32 cellular contexts compared by ENCODE assay signal in the genomic region with DNA sequence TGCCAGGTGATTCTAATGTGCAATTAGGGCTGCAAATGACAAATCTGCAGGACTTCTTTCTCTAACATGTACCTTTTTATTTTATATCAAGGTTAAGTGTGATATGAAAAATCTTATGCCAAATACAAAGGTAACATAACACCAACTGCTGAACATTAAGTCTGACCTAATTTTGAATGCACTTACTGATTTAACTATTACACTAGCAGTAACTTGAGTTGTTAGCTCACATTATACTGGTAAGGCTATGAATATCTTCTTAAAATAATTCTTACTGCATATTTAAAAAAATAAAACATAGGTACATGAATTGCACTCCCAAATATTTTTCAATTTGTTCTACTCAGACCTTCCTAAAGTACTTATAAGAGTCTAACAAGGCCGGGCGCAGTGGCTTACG.
"Had no signal": no experiment of that assay in that cellular context is flagged by ENCODE, and none has a peak within 500 bp of the region (broad histone marks: within the 10 kb centered on the region; RNA-seq: fewer than 3 reads in every experiment).

No MANE protein-coding gene starts in this region.

- H3K27me3 ChIP-seq: adrenal gland, ascending aorta, body of pancreas, brain microvascular endothelial cell, breast epithelium, cardiac muscle cell had no signal

- H3K4me1 ChIP-seq: ascending aorta, body of pancreas, breast epithelium had no signal

- H3K4me3 ChIP-seq: adrenal gland, ascending aorta, body of pancreas, breast epithelium, cardiac muscle cell had no signal

- DNase-seq: activated effector memory CD4-positive, alpha-beta T cell treated with anti-CD3 and anti-CD28 coated beads, Interleukin-2, amount 50 U/mL, for 16 hours; activated effector memory CD4-positive, alpha-beta T cell treated with Interleukin-2 at 50 U/mL for 16 hours; activated gamma-delta T cell; activated gamma-delta T cell treated with Interleukin-2 at 50 U/mL for 16 hours; activated naive CD4-positive, alpha-beta T cell; activated naive CD4-positive, alpha-beta T cell treated with anti-CD3 and anti-CD28 coated beads for 36 hours; activated naive CD4-positive, alpha-beta T cell treated with anti-CD3 and anti-CD28 coated beads, Interleukin-2, amount 10 ng/mL, durations not matched to agents 7 days and 5 days; activated naive CD4-positive, alpha-beta T cell treated with anti-CD3 and anti-CD28 coated beads, Interleukin-2, amount 50 U/mL, for 16 hours; activated naive CD4-positive, alpha-beta T cell treated with Interleukin-2 at 50 U/mL for 16 hours; activated naive CD8-positive, alpha-beta T cell treated with anti-CD3 and anti-CD28 coated beads for 36 hours; activated naive CD8-positive, alpha-beta T cell treated with anti-CD3 and anti-CD28 coated beads, Interleukin-2, amount 10 ng/mL, durations not matched to agents 7 days and 5 days; activated naive CD8-positive, alpha-beta T cell treated with anti-CD3 and anti-CD28 coated beads, Interleukin-2, amount 50 U/mL, for 24 hours; activated T-cell treated with anti-CD3 and anti-CD28 coated beads, Interleukin-2, amount 50 U/mL, for 1 hour; activated T-cell treated with anti-CD3 and anti-CD28 coated beads, Interleukin-2, amount 50 U/mL, for 24 hours; activated T-cell treated with anti-CD3 and anti-CD28 coated beads, Interleukin-2, amount 50 U/mL, for 4 hours; activated T-cell treated with anti-CD3 and anti-CD28 coated beads, Interleukin-2, amount 50 U/mL, for 48 hours; activated T-cell treated with anti-CD3 and anti-CD28 coated beads, Interleukin-2, amount 50 U/mL, for 72 hours; adrenal gland; amniotic stem cell; amygdala; anterior cingulate cortex; aorta; body of pancreas; brain microvascular endothelial cell; caudate nucleus; central memory CD4-positive, alpha-beta T cell; cerebellar nuclear complex had no signal

- H3K9me3 ChIP-seq: adrenal gland, ascending aorta, body of pancreas, breast epithelium had no signal

- H3K27ac ChIP-seq: adrenal gland, ascending aorta, body of pancreas, brain microvascular endothelial cell, breast epithelium, cardiac muscle cell had no signal

- ATAC-seq: activated naive CD4-positive, alpha-beta T cell treated with anti-CD3 and anti-CD28 coated beads, Interleukin-2, amount 50 U/mL, for 72 hours; activated naive CD8-positive, alpha-beta T cell treated with anti-CD3 and anti-CD28 coated beads, Interleukin-2, amount 50 U/mL, for 24 hours; activated T-cell treated with anti-CD3 and anti-CD28 coated beads, Interleukin-2, amount 50 U/mL, for 4 hours; activated T-cell treated with anti-CD3 and anti-CD28 coated beads, Interleukin-2, amount 50 U/mL, for 72 hours; activated T-helper 17 cell treated with anti-CD3 and anti-CD28 coated beads, Interleukin-2, amount 50 U/mL, for 72 hours; body of pancreas had no signal

- H3K36me3 ChIP-seq: adrenal gland, ascending aorta, brain microvascular endothelial cell, breast epithelium, cardiac muscle cell had no signal
